24 cellular contexts compared by ENCODE assay signal in genomic region chr14:80607430-80608200, GRCh38.
DNase-seq lines count a peak whose midpoint lies in the region; ATAC-seq, FAIRE-seq and TF ChIP-seq lines count a peak whose summit lies in the region.
"Had no signal": no experiment of that assay in that cellular context is flagged by ENCODE, and none has a peak within 500 bp of the region (broad histone marks: within the 10 kb centered on the region; RNA-seq: fewer than 3 reads in every experiment).

No MANE protein-coding gene starts in this region.

- ATAC-seq in A549 (no peak), WTC11 (no peak), HG02970 (IDR thresholded peaks at IDR 0.05; ENCODE audit: low FRiP score, unreplicated experiment) (no peak), GM21367 (IDR thresholded peaks at IDR 0.05; ENCODE audit: unreplicated experiment) (no peak)
- ATAC-seq: activated CD8-positive, alpha-beta memory T cell treated with anti-CD3 and anti-CD28 coated beads, Interleukin-2, amount 10 ng/mL, durations not matched to agents 7 days and 5 days; left colon; natural killer cell treated with Interleukin-12 subunit alpha and Interleukin-12 subunit beta and Interleukin-15 and Interleukin-18, amount 100 ng/mL, for 72 hours had no signal

- peaks cover 17% of the 10 kb centered on the region for H3K4me1 ChIP-seq in A549
- H3K4me1 ChIP-seq: HAP-1, thyroid gland had no signal

- H3K4me3 ChIP-seq in A549, result no peak overlapping the region
- H3K4me3 ChIP-seq: HAP-1, thyroid gland had no signal

- no peak for TF ChIP-seq CTCF in A549 (IDR thresholded peaks at IDR 0.05)
- no peak for TF ChIP-seq CTCF in WTC11 (IDR thresholded peaks at IDR 0.05)

- TF ChIP-seq POLR2A in A549 (IDR thresholded peaks at IDR 0.05; ENCODE audit: low read length), result no peak

- H3K27me3 Mint-ChIP-seq in WTC11 (ENCODE audit: low read depth), result no peaks in the 10 kb centered on the region
- H3K27me3 Mint-ChIP-seq: activated CD8-positive, alpha-beta memory T cell treated with anti-CD3 and anti-CD28 coated beads, Interleukin-2, amount 10 ng/mL, durations not matched to agents 7 days and 5 days; activated naive CD8-positive, alpha-beta T cell; CD8-positive, alpha-beta memory T cell; natural killer cell treated with Interleukin-12 subunit alpha and Interleukin-12 subunit beta and Interleukin-15 and Interleukin-18, amount 100 ng/mL, for 72 hours had no signal

- H3K27ac ChIP-seq in A549, result peak overlapping the region; percentile 5 to 9; a peak in 3 of 6 replicates
- H3K27ac ChIP-seq: brain microvascular endothelial cell, RWPE1, thyroid gland had no signal

- no peaks in the 10 kb centered on the region for H3K36me3 Mint-ChIP-seq in WTC11
- H3K36me3 Mint-ChIP-seq: activated CD8-positive, alpha-beta memory T cell treated with anti-CD3 and anti-CD28 coated beads, Interleukin-2, amount 10 ng/mL, durations not matched to agents 7 days and 5 days; activated naive CD8-positive, alpha-beta T cell; natural killer cell treated with Interleukin-12 subunit alpha and Interleukin-12 subunit beta and Interleukin-15 and Interleukin-18, amount 100 ng/mL, for 72 hours had no signal

- no peak for DNase-seq in A549 (ENCODE audit: low read depth in 1 of 2, low spot score in 1 of 2)
- no peak for DNase-seq in HTR-8/SVneo (ENCODE audit: insufficient read length, low spot score)
- DNase-seq in astrocyte of the hippocampus (ENCODE audit: low read depth, low spot score), result peak; percentile 26
- DNase-seq in iris pigment epithelial cell (ENCODE audit: low read depth), result peak; percentile 76
- no peak for DNase-seq in WTC11 (ENCODE audit: low spot score)
- no peak for DNase-seq in NCI-H2171 treated with DMSO at 0.1 percent for 48 hours (lab: John Stamatoyannopoulos, UW)
- DNase-seq: activated CD4-positive, alpha-beta T cell treated with anti-CD3 and anti-CD28 coated beads for 4 hours; activated CD8-positive, alpha-beta memory T cell treated with anti-CD3 and anti-CD28 coated beads, Interleukin-2, amount 10 ng/mL, durations not matched to agents 7 days and 5 days; AML-193; brain microvascular endothelial cell; CD8-positive, alpha-beta memory T cell; left colon; midbrain; NCI-H1092 treated with DMSO at 0.1 percent for 48 hours; NCI-H2081 treated with DMSO at 0.1 percent for 48 hours; NCI-H524 treated with DMSO at 0.1 percent for 48 hours; stimulated activated naive CD4-positive, alpha-beta T cell treated with Interleukin-2 at 50 U/mL for 16 hours; thyroid gland had no signal

- no peak for TF ChIP-seq EP300 in A549 (IDR thresholded peaks at IDR 0.05)

- no peaks in the 10 kb centered on the region for H3K9me3 ChIP-seq in A549
- H3K9me3 ChIP-seq: HAP-1, thyroid gland had no signal

- no peaks in the 10 kb centered on the region for H3K4me1 Mint-ChIP-seq in WTC11
- H3K4me1 Mint-ChIP-seq: activated CD8-positive, alpha-beta memory T cell treated with anti-CD3 and anti-CD28 coated beads, Interleukin-2, amount 10 ng/mL, durations not matched to agents 7 days and 5 days; CD8-positive, alpha-beta memory T cell had no signal

- H3K4me2 ChIP-seq in A549, result no peak overlapping the region; the same call in 2 of the 3 replicates

- 88% methylated on average over 5 of the region's 5 CpGs for WGBS in A549 (ENCODE audit: missing lambda C conversion rate)

- no peak overlapping the region for H3K4me3 Mint-ChIP-seq in WTC11
- H3K4me3 Mint-ChIP-seq: activated CD8-positive, alpha-beta memory T cell treated with anti-CD3 and anti-CD28 coated beads, Interleukin-2, amount 10 ng/mL, durations not matched to agents 7 days and 5 days; activated naive CD8-positive, alpha-beta T cell; CD8-positive, alpha-beta memory T cell; natural killer cell treated with Interleukin-12 subunit alpha and Interleukin-12 subunit beta and Interleukin-15 and Interleukin-18, amount 100 ng/mL, for 72 hours had no signal

- H3K9me3 Mint-ChIP-seq in WTC11, result no peaks in the 10 kb centered on the region

- CTCF ChIA-PET in A549 (lab: Yijun Ruan, JAX), result interaction anchor here (0.9 kb wide), 1 partner anchor 11 kb away, joined by 4 read pairs; no protein-coding TSS in a partner anchor
- CTCF ChIA-PET in WTC11 (lab: Charles Lee), result no interaction called here

- no peak for FAIRE-seq in A549 (lab: Jason Lieb, UNC)
- FAIRE-seq in HTR-8/SVneo (lab: Jason Lieb, UNC), result peak; percentile 23

- TF ChIP-seq RAD21 in A549 (conservative IDR thresholded peaks at IDR 0.05 in 1 of 2, IDR thresholded peaks at IDR 0.05 in 1 of 2), result no peak

- POLR2A ChIA-PET in A549 (lab: Yijun Ruan, JAX), result no interaction called here
- POLR2A ChIA-PET in WTC11 (lab: Charles Lee), result no interaction called here

- H3K27ac Mint-ChIP-seq in WTC11, result no peak overlapping the region
- H3K27ac Mint-ChIP-seq: activated CD8-positive, alpha-beta memory T cell treated with anti-CD3 and anti-CD28 coated beads, Interleukin-2, amount 10 ng/mL, durations not matched to agents 7 days and 5 days; activated naive CD8-positive, alpha-beta T cell; natural killer cell treated with Interleukin-12 subunit alpha and Interleukin-12 subunit beta and Interleukin-15 and Interleukin-18, amount 100 ng/mL, for 72 hours had no signal

TF ChIP-seq in A549, 52 proteins besides CTCF, POLR2A, EP300 and RAD21:
- TF ChIP-seq SREBF2 (IDR thresholded peaks at IDR 0.05) (no peak), CHD4 (IDR thresholded peaks at IDR 0.05; ENCODE audit: borderline replicate concordance) (no peak), E2F6 (IDR thresholded peaks at IDR 0.05; ENCODE audit: borderline replicate concordance, low read depth) (no peak), ZSCAN20 (CRISPR knock-in tag; IDR thresholded peaks at IDR 0.05) (no peak), RFX5 (IDR thresholded peaks at IDR 0.05) (no peak), HEYL (CRISPR knock-in tag; IDR thresholded peaks at IDR 0.05) (no peak), EHF (CRISPR knock-in tag; IDR thresholded peaks at IDR 0.05) (no peak), ZNF302 (CRISPR knock-in tag; IDR thresholded peaks at IDR 0.05) (no peak), RARB (CRISPR knock-in tag; IDR thresholded peaks at IDR 0.05) (no peak), RCOR1 (IDR thresholded peaks at IDR 0.05; ENCODE audit: low read depth, low read length) (no peak)
TF ChIP-seq in A549: peak in this region for 0.

TF ChIP-seq in WTC11, 78 proteins besides CTCF, POLR2A, EP300 and RAD21:
- TF ChIP-seq HMGXB4 (CRISPR knock-in tag; IDR thresholded peaks at IDR 0.05) (no peak), ZNF281 (CRISPR knock-in tag; IDR thresholded peaks at IDR 0.05) (no peak), ZNF138 (CRISPR knock-in tag; conservative IDR thresholded peaks at IDR 0.05) (no peak), NFYB (CRISPR knock-in tag; conservative IDR thresholded peaks at IDR 0.05; ENCODE audit: low read depth) (no peak), GABPB1 (CRISPR knock-in tag; IDR thresholded peaks at IDR 0.05) (no peak), ATF1 (CRISPR knock-in tag; IDR thresholded peaks at IDR 0.05) (no peak), ATF2 (CRISPR knock-in tag; IDR thresholded peaks at IDR 0.05; ENCODE audit: borderline replicate concordance, low read depth) (no peak), SP1 (CRISPR knock-in tag; conservative IDR thresholded peaks at IDR 0.05) (no peak), ZBTB21 (CRISPR knock-in tag; IDR thresholded peaks at IDR 0.05; ENCODE audit: borderline replicate concordance) (no peak), TP53 (CRISPR knock-in tag; IDR thresholded peaks at IDR 0.05) (no peak), FOXK1 (CRISPR knock-in tag; IDR thresholded peaks at IDR 0.05) (no peak), ZNF317 (CRISPR knock-in tag; IDR thresholded peaks at IDR 0.05; ENCODE audit: borderline replicate concordance, low read depth) (no peak), NFATC4 (CRISPR knock-in tag; IDR thresholded peaks at IDR 0.05) (no peak)

Comparison
In these comparisons a context has a peak if more than half of its experiments do, and no peak if none do; other contexts are left out.
1. DNase-seq: peak in astrocyte of the hippocampus (single experiment) and iris pigment epithelial cell (single experiment); none in A549 (0 of 2), HTR-8/SVneo (single experiment), WTC11 (single experiment) and NCI-H2171 treated with DMSO at 0.1 percent for 48 hours (single experiment).